8 cellular contexts compared by ENCODE assay signal in the genomic region with DNA sequence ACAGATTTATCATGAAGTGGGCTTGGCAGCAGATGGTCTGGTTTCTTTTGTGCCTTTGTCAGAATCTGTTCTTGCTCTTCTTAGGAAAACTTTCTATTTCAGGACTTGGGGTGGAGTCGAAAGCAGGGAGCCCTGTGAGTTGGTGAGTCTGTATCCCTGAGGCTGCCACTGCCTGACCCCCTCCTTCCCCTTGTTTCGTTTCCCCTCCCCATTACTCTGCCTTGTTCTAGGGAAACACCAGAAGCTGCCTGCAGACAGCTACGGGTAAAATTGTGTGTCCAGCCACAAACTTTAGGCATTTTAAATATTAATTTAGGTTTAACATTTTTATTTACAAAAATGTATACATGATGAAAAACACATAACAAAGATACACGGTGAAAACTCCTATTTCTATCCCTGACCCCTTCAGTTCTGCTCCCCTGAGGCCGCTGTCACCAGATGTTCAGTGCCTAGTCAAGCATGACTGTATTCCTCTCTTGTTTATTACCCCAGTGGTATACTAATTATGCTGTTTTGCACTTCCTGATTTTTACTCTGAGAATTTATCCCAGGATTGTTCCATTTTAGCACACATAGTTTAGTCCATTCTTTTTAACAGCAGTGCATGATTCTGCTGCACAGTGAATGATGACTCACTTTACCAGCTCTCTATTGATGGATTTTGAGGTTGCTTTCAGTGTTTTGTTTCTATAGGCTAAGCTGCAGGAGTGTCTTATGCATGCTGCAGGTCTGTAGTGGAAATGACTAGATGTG. TPM values are rescaled to one million over a fixed set of nuclear protein-coding genes. Genes with fewer than 3 reads are reported as not detected.
A peak's percentile ranks its signal among the peaks of the same experiment; 100 is the strongest.
DNase-seq lines count a peak whose midpoint lies in the region; ATAC-seq and TF ChIP-seq lines count a peak whose summit lies in the region.

No MANE protein-coding gene starts in this region.

- TF ChIP-seq POLR2A in tibial nerve (IDR thresholded peaks at IDR 0.05), result no peak

- H3K27me3 ChIP-seq in tibial nerve, result no peaks in the 10 kb centered on the region

- H3K9me3 Mint-ChIP-seq in activated T-cell treated with anti-CD3 and anti-CD28 coated beads, Interleukin-2, amount 50 U/mL, for 4 hours, result no peaks in the 10 kb centered on the region
- no peaks in the 10 kb centered on the region for H3K9me3 Mint-ChIP-seq in activated T-helper 1 cell treated with anti-CD3 and anti-CD28 coated beads, Interleukin-12 subunit alpha, Interleukin-12 subunit beta, Interleukin-2, Interleukin-4 antibody, amounts not matched to agents 30 ng/mL and 10 ng/mL and 1 ng/mL, durations not matched to agents 14 hours and 24 hours and 36 hours

- peak overlapping the region; percentile 81 to 99 (median 90) for H3K27ac ChIP-seq in tibial nerve

- no peak for TF ChIP-seq CTCF in tibial nerve (IDR thresholded peaks at IDR 0.05)

- H3K9me3 ChIP-seq in tibial nerve, result no peaks in the 10 kb centered on the region

- H3K4me1 Mint-ChIP-seq in activated T-cell treated with anti-CD3 and anti-CD28 coated beads, Interleukin-2, amount 50 U/mL, for 4 hours (ENCODE audit: low read depth), result peaks cover 99% of the 10 kb centered on the region
- H3K4me1 Mint-ChIP-seq in activated T-helper 1 cell treated with anti-CD3 and anti-CD28 coated beads, Interleukin-12 subunit alpha, Interleukin-12 subunit beta, Interleukin-2, Interleukin-4 antibody, amounts not matched to agents 30 ng/mL and 10 ng/mL and 1 ng/mL, durations not matched to agents 14 hours and 24 hours and 36 hours (ENCODE audit: low read depth), result peaks cover 98% of the 10 kb centered on the region

- H3K36me3 Mint-ChIP-seq in activated T-cell treated with anti-CD3 and anti-CD28 coated beads, Interleukin-2, amount 50 U/mL, for 4 hours (ENCODE audit: insufficient read depth), result peaks cover 2% of the 10 kb centered on the region
- H3K36me3 Mint-ChIP-seq in activated T-helper 1 cell treated with anti-CD3 and anti-CD28 coated beads, Interleukin-12 subunit alpha, Interleukin-12 subunit beta, Interleukin-2, Interleukin-4 antibody, amounts not matched to agents 30 ng/mL and 10 ng/mL and 1 ng/mL, durations not matched to agents 14 hours and 24 hours and 36 hours (ENCODE audit: low read depth), result peaks cover 22% of the 10 kb centered on the region

- H3K4me1 ChIP-seq in tibial nerve, result peaks cover 0 to 100% (median 98%) of the 10 kb centered on the region in 4 donors

- H3K36me3 ChIP-seq in tibial nerve, result no peaks in the 10 kb centered on the region

- WGBS in tibial nerve, 2 donors, result 19 to 20% methylated on average over 5 of the region's 5 CpGs

- H3K27ac Mint-ChIP-seq in activated T-helper 1 cell treated with anti-CD3 and anti-CD28 coated beads, Interleukin-12 subunit alpha, Interleukin-12 subunit beta, Interleukin-2, Interleukin-4 antibody, amounts not matched to agents 30 ng/mL and 10 ng/mL and 1 ng/mL, durations not matched to agents 14 hours and 24 hours and 36 hours, result peak overlapping the region; percentile 79

- intact Hi-C loops in activated T-helper 1 cell treated with anti-CD3 and anti-CD28 coated beads, Interleukin-12 subunit alpha, Interleukin-12 subunit beta, Interleukin-2, Interleukin-4 antibody, amounts not matched to agents 30 ng/mL and 10 ng/mL and 1 ng/mL, durations not matched to agents 14 hours and 24 hours and 36 hours (cut with micrococcal nuclease), result loop anchor here (1.0 to 10.0 kb wide), 3 partner anchors 8 to 1218 kb away; no protein-coding TSS in a partner anchor

- H3K4me3 ChIP-seq in tibial nerve, result peak overlapping the region in 1 of 4 donors; percentile 33

- H3K27me3 Mint-ChIP-seq in activated T-cell treated with anti-CD3 and anti-CD28 coated beads, Interleukin-2, amount 50 U/mL, for 4 hours (ENCODE audit: low read depth), result no peaks in the 10 kb centered on the region
- no peaks in the 10 kb centered on the region for H3K27me3 Mint-ChIP-seq in activated T-helper 1 cell treated with anti-CD3 and anti-CD28 coated beads, Interleukin-12 subunit alpha, Interleukin-12 subunit beta, Interleukin-2, Interleukin-4 antibody, amounts not matched to agents 30 ng/mL and 10 ng/mL and 1 ng/mL, durations not matched to agents 14 hours and 24 hours and 36 hours (ENCODE audit: insufficient read depth)

- DNase-seq in activated T-cell treated with anti-CD3 and anti-CD28 coated beads, Interleukin-2, amount 50 U/mL, for 4 hours, result no peak
- no peak for DNase-seq in activated T-cell treated with anti-CD3 and anti-CD28 coated beads, Interleukin-2, amount 50 U/mL, for 1 hour
- DNase-seq in activated T-helper 1 cell treated with anti-CD3 and anti-CD28 coated beads, Interleukin-12 subunit alpha, Interleukin-12 subunit beta, Interleukin-2, Interleukin-4 antibody, amounts not matched to agents 30 ng/mL and 10 ng/mL and 1 ng/mL, durations not matched to agents 14 hours and 24 hours and 36 hours (ENCODE audit: low spot score), result no peak
- DNase-seq in kidney tubule cell (ENCODE audit: low spot score) (peak; percentile 50), tibial nerve (ENCODE audit: low spot score in 2 of 2) (no peak), SKM-1 treated with dmso at 0.1 percent for 144 hours (lab: John Stamatoyannopoulos, UW; ENCODE audit: unreplicated experiment) (no peak)

- TF ChIP-seq EP300 in tibial nerve (IDR thresholded peaks at IDR 0.05), result no peak

- H3K4me3 Mint-ChIP-seq in activated T-cell treated with anti-CD3 and anti-CD28 coated beads, Interleukin-2, amount 50 U/mL, for 4 hours, result peak overlapping the region; percentile 69
- H3K4me3 Mint-ChIP-seq in activated T-helper 1 cell treated with anti-CD3 and anti-CD28 coated beads, Interleukin-12 subunit alpha, Interleukin-12 subunit beta, Interleukin-2, Interleukin-4 antibody, amounts not matched to agents 30 ng/mL and 10 ng/mL and 1 ng/mL, durations not matched to agents 14 hours and 24 hours and 36 hours, result peak overlapping the region; percentile 70

- ATAC-seq in activated T-cell treated with anti-CD3 and anti-CD28 coated beads, Interleukin-2, amount 50 U/mL, for 4 hours, result peak; percentile 41 to 46
- ATAC-seq in HG03103 (IDR thresholded peaks at IDR 0.05; ENCODE audit: low read depth, unreplicated experiment) (peak; percentile 34), GM19397 (IDR thresholded peaks at IDR 0.05; ENCODE audit: unreplicated experiment) (no peak)

RNA-seq across cellular contexts. Expression of a gene that starts 9.1 kb away (rescaled TPM):
- 10 to 100 TPM; 31.8 to 36.2 (median 35.0) TPM for total RNA-seq in activated T-cell treated with anti-CD3 and anti-CD28 coated beads, Interleukin-2, amount 50 U/mL, for 4 hours
- total RNA-seq in activated T-helper 1 cell treated with anti-CD3 and anti-CD28 coated beads, Interleukin-12 subunit alpha, Interleukin-12 subunit beta, Interleukin-2, Interleukin-4 antibody, amounts not matched to agents 30 ng/mL and 10 ng/mL and 1 ng/mL, durations not matched to agents 14 hours and 24 hours and 36 hours, result 75.4 and 81.9 TPM in 2 replicates
- 100 to 1,000 TPM; 123 to 163 (median 150) TPM for total RNA-seq in tibial nerve

RNA-seq across cellular contexts. Expression of a gene that starts 54.8 kb away (rescaled TPM):
- total RNA-seq in activated T-cell treated with anti-CD3 and anti-CD28 coated beads, Interleukin-2, amount 50 U/mL, for 4 hours, result 10 to 100 TPM in 2 of 3 donors, 1 to 10 TPM in 1; 6.1 to 11.1 (median 10.8) TPM
- total RNA-seq in activated T-helper 1 cell treated with anti-CD3 and anti-CD28 coated beads, Interleukin-12 subunit alpha, Interleukin-12 subunit beta, Interleukin-2, Interleukin-4 antibody, amounts not matched to agents 30 ng/mL and 10 ng/mL and 1 ng/mL, durations not matched to agents 14 hours and 24 hours and 36 hours, result 11.9 and 13.2 TPM in 2 replicates
- total RNA-seq in tibial nerve, result 100 to 1,000 TPM in 3 of 4 donors, 10 to 100 TPM in 1; 94.5 to 176 (median 128) TPM
